ENCODE assay signal across 8 cellular contexts in genomic region chr9:124776952-124777645, GRCh38. TPM values are rescaled to one million over a fixed set of nuclear protein-coding genes. Genes with fewer than 3 reads are reported as not detected.
DNase-seq lines count a peak whose midpoint lies in the region; ATAC-seq and TF ChIP-seq lines count a peak whose summit lies in the region.

Gene OLFML2A, plus strand, starts transcription at chr9:124777133. Its CDS starts 138 bp downstream, at chr9:124777271.

- peaks cover 3% of the 10 kb centered on the region; the same call in 1 of the 2 replicates for H3K4me1 ChIP-seq in iPS DF 6.9 (ENCODE audit: control insufficient read depth, insufficient read depth, low read length)

- H3K27ac Mint-ChIP-seq in activated naive CD8-positive, alpha-beta T cell treated with anti-CD3 and anti-CD28 coated beads, Interleukin-2, amount 50 U/mL, for 24 hours = no peak within 1 kb of the TSS

- WGBS in iPS DF 6.9 (ENCODE audit: insufficient coverage, insufficient read length) = no CpG with 5 or more reads among the region's 86 CpGs

- peaks cover 39% of the 10 kb centered on the region for H3K27me3 Mint-ChIP-seq in activated naive CD8-positive, alpha-beta T cell treated with anti-CD3 and anti-CD28 coated beads, Interleukin-2, amount 50 U/mL, for 24 hours

- no peaks in the 10 kb centered on the region for H3K9me3 Mint-ChIP-seq in activated naive CD8-positive, alpha-beta T cell treated with anti-CD3 and anti-CD28 coated beads, Interleukin-2, amount 50 U/mL, for 24 hours

- H3K36me3 ChIP-seq in iPS DF 6.9 (ENCODE audit: control insufficient read depth, insufficient read depth, low read length) = no peaks in the 10 kb centered on the region

- no peaks in the 10 kb centered on the region for H3K9me3 ChIP-seq in iPS DF 6.9 (ENCODE audit: control insufficient read depth, insufficient read depth, low read length)

- H3K27me3 ChIP-seq in iPS DF 6.9 (ENCODE audit: control insufficient read depth, insufficient read depth, low read length) = peaks cover 2% of the 10 kb centered on the region; the same call in 1 of the 2 replicates

- peak within 1 kb of the TSS; percentile 68 for H3K4me3 Mint-ChIP-seq in activated naive CD8-positive, alpha-beta T cell treated with anti-CD3 and anti-CD28 coated beads, Interleukin-2, amount 50 U/mL, for 24 hours

- no peak within 1 kb of the TSS for H3K27ac ChIP-seq in iPS DF 6.9 (ENCODE audit: low read length)

- CTCF ChIA-PET in GM10248 (lab: Yijun Ruan, JAX) = interaction anchor here (0.7 to 12.5 kb wide), 17 partner anchors 12 to 371 kb away, joined by 3 to 814 read pairs (median 4); partner anchors contain the start of genes ARPC5L, RPL35 and WDR38

- peak; percentile 18 for ATAC-seq in activated naive CD8-positive, alpha-beta T cell treated with anti-CD3 and anti-CD28 coated beads, Interleukin-2, amount 50 U/mL, for 24 hours
- ATAC-seq in HG03520 (IDR thresholded peaks at IDR 0.05; ENCODE audit: unreplicated experiment) = no peak
- no peak for ATAC-seq in GM18517 (IDR thresholded peaks at IDR 0.05; ENCODE audit: unreplicated experiment)

- POLR2A ChIA-PET in GM10248 (lab: Yijun Ruan, JAX) = interaction anchor here (0.6 kb wide), 1 partner anchor 39 kb away, joined by 6 read pairs; no protein-coding TSS in a partner anchor

- H3K4me3 ChIP-seq in NB4 (ENCODE audit: low read depth, low read length) (peak within 1 kb of the TSS; percentile 16), iPS DF 6.9 (ENCODE audit: low read length) (peak within 1 kb of the TSS; percentile 54; the same call in 1 of the 2 replicates), skeletal muscle cell (ENCODE audit: low read depth, low read length) (peak within 1 kb of the TSS; percentile 55)

- H3K36me3 Mint-ChIP-seq in activated naive CD8-positive, alpha-beta T cell treated with anti-CD3 and anti-CD28 coated beads, Interleukin-2, amount 50 U/mL, for 24 hours (ENCODE audit: low read depth) = no peaks in the 10 kb centered on the region

- no peak for TF ChIP-seq POLR2A in NB4 (IDR thresholded peaks at IDR 0.05; ENCODE audit: extremely low read depth, insufficient read length)

- TF ChIP-seq CTCF in GM10248 (IDR thresholded peaks at IDR 0.05; ENCODE audit: control extremely low read depth, extremely low read depth, low read depth, missing control alignments) (peak; percentile 45), NB4 (IDR thresholded peaks at IDR 0.05; ENCODE audit: low read depth, low read length) (peak; percentile 29)

- H3K4me1 Mint-ChIP-seq in activated naive CD8-positive, alpha-beta T cell treated with anti-CD3 and anti-CD28 coated beads, Interleukin-2, amount 50 U/mL, for 24 hours = peaks cover 28% of the 10 kb centered on the region

- DNase-seq in GM10248 (ENCODE audit: extremely low spot score) = peak; percentile 61
- peak; percentile 64 for DNase-seq in NB4 (ENCODE audit: low read depth)
- peak; percentile 27 for DNase-seq in activated naive CD8-positive, alpha-beta T cell treated with anti-CD3 and anti-CD28 coated beads, Interleukin-2, amount 50 U/mL, for 24 hours
- no peak for DNase-seq in iPS DF 6.9 (ENCODE audit: low read depth, low spot score)
- no peak for DNase-seq in skeletal muscle cell (ENCODE audit: low read depth)
- DNase-seq in SK-N-DZ (ENCODE audit: low spot score) = no peak

RNA-seq across cellular contexts. Expression of gene OLFML2A, which starts in this region (rescaled TPM):
- 0.16 TPM in 1 of 2 replicates, not detected in the other for polyA plus RNA-seq in SK-N-DZ (2014; cell fraction: cytosol; rRNA removed)
- polyA plus RNA-seq in SK-N-DZ (2014; cell fraction: nucleus; rRNA removed) = 0.07 TPM in 1 of 2 replicates, not detected in the other

Comparison
In these comparisons a context has a peak if more than half of its experiments do, and no peak if none do; other contexts are left out.
1. DNase-seq: peak in GM10248 (single experiment), NB4 (single experiment) and activated naive CD8-positive, alpha-beta T cell treated with anti-CD3 and anti-CD28 coated beads, Interleukin-2, amount 50 U/mL, for 24 hours (single experiment); none in iPS DF 6.9 (single experiment), skeletal muscle cell (single experiment) and SK-N-DZ (single experiment).
2. Peak in every context shown above with its lines, with median percentiles within 50 percentile points of each other: H3K4me3 ChIP-seq.